In genomic region chr3:130153247-130153646, GRCh38 we compare ENCODE assay signal across 1 cellular context.
TF ChIP-seq lines count a peak whose summit lies in the region.

No MANE protein-coding gene starts in this region.

TF ChIP-seq in HepG2, 621 proteins besides CTCF, POLR2A, EP300 and RAD21:
- TF ChIP-seq HNF4A (CRISPR knock-in tag; IDR thresholded peaks at IDR 0.05) (peak; percentile 27; the same call in 1 of the 2 replicates), ATF4 (CRISPR knock-in tag; IDR thresholded peaks at IDR 0.05) (peak in 1 of 2 experiments; percentile 39; a peak in 2 of 4 replicates), FOSL2 (CRISPR knock-in tag; IDR thresholded peaks at IDR 0.05) (peak; percentile 50)
